1 cellular context compared by ENCODE assay signal in the genomic region with DNA sequence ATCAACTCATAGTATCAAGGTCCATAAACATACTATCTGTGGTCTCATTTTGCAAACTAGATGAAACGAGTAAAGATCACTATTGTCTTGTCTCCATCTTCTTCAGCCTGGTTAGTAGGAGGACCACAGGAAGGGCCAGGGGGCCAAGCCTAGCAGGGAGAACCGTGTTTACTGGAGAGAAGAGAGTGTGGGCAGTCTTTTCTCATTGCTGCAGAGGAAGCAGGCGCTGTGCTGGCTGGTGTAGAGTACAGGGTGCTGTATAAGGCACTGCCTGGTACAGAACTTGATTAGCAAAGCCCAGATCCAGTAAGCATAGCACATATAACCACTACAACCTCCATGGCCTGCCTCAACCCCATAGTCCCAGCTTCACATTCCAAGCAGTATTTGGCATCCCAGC.
TF ChIP-seq lines count a peak whose summit lies in the region.

No MANE protein-coding gene starts in this region.

TF ChIP-seq in HepG2, 621 proteins besides CTCF, POLR2A, EP300 and RAD21:
- no peak for TF ChIP-seq SRF (IDR thresholded peaks at IDR 0.05; ENCODE audit: low read depth, low read length)
- TF ChIP-seq ZNF598 (CRISPR knock-in tag; IDR thresholded peaks at IDR 0.05; ENCODE audit: borderline replicate concordance): no peak
- TF ChIP-seq ZNF230 (CRISPR knock-in tag; IDR thresholded peaks at IDR 0.05): no peak
TF ChIP-seq in HepG2: peak in this region for 0.
